In genomic region chr5:95646569-95647330, GRCh38 we compare ENCODE assay signal across 8 cellular contexts. TPM values are rescaled to one million over a fixed set of nuclear protein-coding genes. Genes with fewer than 3 reads are reported as not detected.
A peak's percentile ranks its signal among the peaks of the same experiment; 100 is the strongest.
DNase-seq lines count a peak whose midpoint lies in the region; ATAC-seq and TF ChIP-seq lines count a peak whose summit lies in the region.

TSS of gene RFESD (plus strand) at chr5:95646777. CDS start at chr5:95652272, 5,495 bp downstream.

- H3K4me3 ChIP-seq in GM08714 (ENCODE audit: low read length) (peak within 1 kb of the TSS; percentile 56; the same call in 1 of the 2 replicates), HFF-Myc (replicated peaks; ENCODE audit: low read depth, low read length) (peak within 1 kb of the TSS; percentile 57), testis (peak within 1 kb of the TSS; percentile 60 to 66)

- H3K36me3 ChIP-seq in testis (ENCODE audit: low read depth, missing control alignments): no peaks in the 10 kb centered on the region

- H3K36me3 Mint-ChIP-seq in activated naive CD8-positive, alpha-beta T cell: peaks cover 1% of the 10 kb centered on the region
- peaks cover 6% of the 10 kb centered on the region for H3K36me3 Mint-ChIP-seq in glutamatergic neuron (ENCODE audit: unreplicated experiment)

- 1 to 2% methylated on average over 18 to 57 of the region's 57 CpGs for WGBS in testis, 2 donors

- TF ChIP-seq CTCF in HFF-Myc (IDR thresholded peaks at IDR 0.05; ENCODE audit: low read depth, low read length, missing control alignments): no peak
- peak; percentile 17 for TF ChIP-seq CTCF in glutamatergic neuron (IDR thresholded peaks at IDR 0.05; ENCODE audit: partially characterized antibody, unreplicated experiment)
- TF ChIP-seq CTCF in omental fat pad (IDR thresholded peaks at IDR 0.05): no peak
- peak in 2 of 3 experiments; percentile 27 to 29 for TF ChIP-seq CTCF in testis (IDR thresholded peaks at IDR 0.05)

- peak within 1 kb of the TSS; percentile 93 for H3K27ac Mint-ChIP-seq in activated naive CD8-positive, alpha-beta T cell
- peak within 1 kb of the TSS; percentile 79 for H3K27ac Mint-ChIP-seq in glutamatergic neuron (ENCODE audit: unreplicated experiment)

- peak within 1 kb of the TSS; percentile 95 for H3K27ac ChIP-seq in testis

- peaks cover 42% of the 10 kb centered on the region for H3K4me1 Mint-ChIP-seq in activated naive CD8-positive, alpha-beta T cell (ENCODE audit: low read depth)
- no peaks in the 10 kb centered on the region for H3K4me1 Mint-ChIP-seq in glutamatergic neuron (ENCODE audit: low read depth, unreplicated experiment)

- DNase-seq in HFF-Myc (ENCODE audit: extremely low read depth, low read depth) (peak; percentile 76), MV-4-11 (lab: John Stamatoyannopoulos, UW) (peak; percentile 98), glutamatergic neuron (peak; percentile 97), omental fat pad (ENCODE audit: low spot score) (peak; percentile 96), testis (peak; percentile 99)

- H3K4me3 Mint-ChIP-seq in activated naive CD8-positive, alpha-beta T cell: peak within 1 kb of the TSS; percentile 87
- peak within 1 kb of the TSS; percentile 78 for H3K4me3 Mint-ChIP-seq in glutamatergic neuron (ENCODE audit: unreplicated experiment)

- TF ChIP-seq POLR2A in testis (IDR thresholded peaks at IDR 0.05): peak; percentile 67

- no peaks in the 10 kb centered on the region for H3K27me3 Mint-ChIP-seq in activated naive CD8-positive, alpha-beta T cell
- H3K27me3 Mint-ChIP-seq in glutamatergic neuron (ENCODE audit: unreplicated experiment): no peaks in the 10 kb centered on the region

- H3K4me1 ChIP-seq in testis: peaks cover 13% of the 10 kb centered on the region

- H3K27me3 ChIP-seq in testis: no peaks in the 10 kb centered on the region

- no peaks in the 10 kb centered on the region for H3K9me3 Mint-ChIP-seq in activated naive CD8-positive, alpha-beta T cell (ENCODE audit: low read depth)
- no peaks in the 10 kb centered on the region for H3K9me3 Mint-ChIP-seq in glutamatergic neuron (ENCODE audit: unreplicated experiment)

- ATAC-seq in SK-N-SH treated with all-trans-retinoic acid at 6 μM for 48 hours (peak; percentile 98), omental fat pad (ENCODE audit: low FRiP score) (peak; percentile 100)

- intact Hi-C loops in testis (cut with DNase I; ENCODE audit: low total_unique reads): loop anchor here (2.0 to 10.0 kb wide), 2 partner anchors 86 to 198 kb away; no protein-coding TSS in a partner anchor

- no peaks in the 10 kb centered on the region for H3K9me3 ChIP-seq in testis

TF ChIP-seq in SK-N-SH treated with all-trans-retinoic acid at 6 μM for 48 hours, 23 proteins besides CTCF, POLR2A, EP300 and RAD21:
- TF ChIP-seq TCF4 (CRISPR knock-in tag; IDR thresholded peaks at IDR 0.05; ENCODE audit: borderline replicate concordance) (no peak; the same call in 1 of the 2 replicates), CSDC2 (CRISPR knock-in tag; IDR thresholded peaks at IDR 0.05) (no peak), ARNTL (CRISPR knock-in tag; IDR thresholded peaks at IDR 0.05; ENCODE audit: borderline replicate concordance, low read depth) (peak; percentile 80; the same call in 1 of the 2 replicates)
- TF ChIP-seq, protein P1, sequence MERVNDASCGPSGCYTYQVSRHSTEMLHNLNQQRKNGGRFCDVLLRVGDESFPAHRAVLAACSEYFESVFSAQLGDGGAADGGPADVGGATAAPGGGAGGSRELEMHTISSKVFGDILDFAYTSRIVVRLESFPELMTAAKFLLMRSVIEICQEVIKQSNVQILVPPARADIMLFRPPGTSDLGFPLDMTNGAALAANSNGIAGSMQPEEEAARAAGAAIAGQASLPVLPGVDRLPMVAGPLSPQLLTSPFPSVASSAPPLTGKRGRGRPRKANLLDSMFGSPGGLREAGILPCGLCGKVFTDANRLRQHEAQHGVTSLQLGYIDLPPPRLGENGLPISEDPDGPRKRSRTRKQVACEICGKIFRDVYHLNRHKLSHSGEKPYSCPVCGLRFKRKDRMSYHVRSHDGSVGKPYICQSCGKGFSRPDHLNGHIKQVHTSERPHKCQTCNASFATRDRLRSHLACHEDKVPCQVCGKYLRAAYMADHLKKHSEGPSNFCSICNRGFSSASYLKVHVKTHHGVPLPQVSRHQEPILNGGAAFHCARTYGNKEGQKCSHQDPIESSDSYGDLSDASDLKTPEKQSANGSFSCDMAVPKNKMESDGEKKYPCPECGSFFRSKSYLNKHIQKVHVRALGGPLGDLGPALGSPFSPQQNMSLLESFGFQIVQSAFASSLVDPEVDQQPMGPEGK (CRISPR knock-in tag; IDR thresholded peaks at IDR 0.05; ENCODE audit: borderline replicate concordance): no peak
- TF ChIP-seq, protein P2, sequence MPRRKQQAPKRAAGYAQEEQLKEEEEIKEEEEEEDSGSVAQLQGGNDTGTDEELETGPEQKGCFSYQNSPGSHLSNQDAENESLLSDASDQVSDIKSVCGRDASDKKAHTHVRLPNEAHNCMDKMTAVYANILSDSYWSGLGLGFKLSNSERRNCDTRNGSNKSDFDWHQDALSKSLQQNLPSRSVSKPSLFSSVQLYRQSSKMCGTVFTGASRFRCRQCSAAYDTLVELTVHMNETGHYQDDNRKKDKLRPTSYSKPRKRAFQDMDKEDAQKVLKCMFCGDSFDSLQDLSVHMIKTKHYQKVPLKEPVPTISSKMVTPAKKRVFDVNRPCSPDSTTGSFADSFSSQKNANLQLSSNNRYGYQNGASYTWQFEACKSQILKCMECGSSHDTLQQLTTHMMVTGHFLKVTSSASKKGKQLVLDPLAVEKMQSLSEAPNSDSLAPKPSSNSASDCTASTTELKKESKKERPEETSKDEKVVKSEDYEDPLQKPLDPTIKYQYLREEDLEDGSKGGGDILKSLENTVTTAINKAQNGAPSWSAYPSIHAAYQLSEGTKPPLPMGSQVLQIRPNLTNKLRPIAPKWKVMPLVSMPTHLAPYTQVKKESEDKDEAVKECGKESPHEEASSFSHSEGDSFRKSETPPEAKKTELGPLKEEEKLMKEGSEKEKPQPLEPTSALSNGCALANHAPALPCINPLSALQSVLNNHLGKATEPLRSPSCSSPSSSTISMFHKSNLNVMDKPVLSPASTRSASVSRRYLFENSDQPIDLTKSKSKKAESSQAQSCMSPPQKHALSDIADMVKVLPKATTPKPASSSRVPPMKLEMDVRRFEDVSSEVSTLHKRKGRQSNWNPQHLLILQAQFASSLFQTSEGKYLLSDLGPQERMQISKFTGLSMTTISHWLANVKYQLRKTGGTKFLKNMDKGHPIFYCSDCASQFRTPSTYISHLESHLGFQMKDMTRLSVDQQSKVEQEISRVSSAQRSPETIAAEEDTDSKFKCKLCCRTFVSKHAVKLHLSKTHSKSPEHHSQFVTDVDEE (CRISPR knock-in tag; IDR thresholded peaks at IDR 0.05): peak; percentile 39; the same call in 1 of the 2 replicates

RNA-seq across cellular contexts. Expression of gene RFESD, which starts in this region (rescaled TPM):
- total RNA-seq in glutamatergic neuron (ENCODE audit: unreplicated experiment) (1.1 TPM), omental fat pad (1 to 10 TPM in 3 of 4 donors, under 1 TPM in 1; 0.88 to 1.6 (median 1.2) TPM), testis (10 to 100 TPM; 11.8 to 12.8 TPM)
- polyA plus RNA-seq in testis (ENCODE audit: insufficient read depth, low read depth, low replicate concordance): 25.1 TPM

Comparison
In these comparisons a context has a peak if more than half of its experiments do, and no peak if none do; other contexts are left out.
1. Peak in every context shown above with its lines: DNase-seq, ATAC-seq, H3K4me3 ChIP-seq and H3K27ac ChIP-seq.
2. CTCF ChIP-seq: peak in glutamatergic neuron (single experiment) and testis (2 of 3); none in HFF-Myc (single experiment) and omental fat pad (0 of 3).